10 cellular contexts compared by ENCODE assay signal in the genomic region with DNA sequence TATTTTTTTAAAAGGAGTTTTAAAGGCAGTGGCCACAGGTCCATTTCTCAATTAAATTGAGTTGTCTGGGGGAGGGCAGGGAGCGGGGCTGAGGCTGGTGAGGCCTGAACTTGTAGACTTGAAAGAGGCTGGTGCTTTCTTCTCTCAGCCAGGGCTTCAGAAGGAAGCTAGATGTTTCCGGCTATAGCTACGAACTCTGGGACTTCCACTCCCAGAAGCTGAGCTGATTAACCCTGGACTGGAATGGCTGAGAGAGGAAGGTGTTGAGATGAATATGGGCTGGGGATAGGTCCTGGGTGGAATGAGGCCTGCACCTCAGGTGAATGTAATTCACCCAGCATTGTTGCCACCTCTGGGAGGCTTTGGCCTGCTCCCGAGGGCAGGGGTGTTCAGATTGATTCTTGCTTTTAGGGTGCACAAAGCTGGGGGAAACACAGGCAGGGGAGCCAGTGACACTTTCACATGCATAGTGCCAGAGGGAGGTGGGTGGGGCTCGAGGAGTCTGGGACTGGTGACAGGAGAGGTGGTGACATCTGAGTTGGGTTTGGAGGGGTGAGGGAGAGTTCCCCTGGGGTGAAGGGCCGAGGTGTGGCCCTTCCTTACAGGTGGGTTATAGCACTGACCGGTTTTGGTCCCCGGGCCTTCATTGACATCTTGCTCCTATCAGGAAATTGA. TPM values are rescaled to one million over a fixed set of nuclear protein-coding genes. Genes with fewer than 3 reads are reported as not detected.
DNase-seq lines count a peak whose midpoint lies in the region; ATAC-seq and TF ChIP-seq lines count a peak whose summit lies in the region.
"Had no signal": no experiment of that assay in that cellular context is flagged by ENCODE, and none has a peak within 500 bp of the region (broad histone marks: within the 10 kb centered on the region; RNA-seq: fewer than 3 reads in every experiment).

No MANE protein-coding gene starts in this region.

- H3K4me3 Mint-ChIP-seq in activated CD4-positive, alpha-beta T cell treated with anti-CD3 and anti-CD28 coated beads, Interleukin-2, amount 10 ng/mL, durations not matched to agents 24 days and 14 days: peak overlapping the region; percentile 65
- peak overlapping the region; percentile 69 for H3K4me3 Mint-ChIP-seq in activated CD8-positive, alpha-beta T cell treated with anti-CD3 and anti-CD28 coated beads, Interleukin-2, amount 10 ng/mL, durations not matched to agents 7 days and 5 days
- H3K4me3 Mint-ChIP-seq in stimulated activated naive CD8-positive, alpha-beta T cell treated with anti-CD3 and anti-CD28 coated beads, Interleukin-15, amount 100 ng/mL, for 72 hours: peak overlapping the region; percentile 89 to 90

- H3K4me3 ChIP-seq in esophagus squamous epithelium: no peak overlapping the region
- H3K4me3 ChIP-seq: SK-N-MC had no signal

- H3K27ac ChIP-seq in esophagus squamous epithelium: peak overlapping the region; percentile 48 to 76 (median 65)
- H3K27ac ChIP-seq: SK-N-MC had no signal

- intact Hi-C loops in activated CD4-positive, alpha-beta T cell treated with anti-CD3 and anti-CD28 coated beads, Interleukin-2, amount 10 ng/mL, durations not matched to agents 24 days and 14 days (cut with micrococcal nuclease): loop anchor here (1.0 to 5.0 kb wide), 2 partner anchors 11 to 116 kb away; no protein-coding TSS in a partner anchor
- intact Hi-C loops in esophagus squamous epithelium (cut with DNase I): no loop called here

- POLR2A ChIA-PET in activated CD8-positive, alpha-beta T cell treated with anti-CD3 and anti-CD28 coated beads, Interleukin-2, amount 10 ng/mL, durations not matched to agents 7 days and 5 days (lab: Charles Lee): interaction anchor here (0.6 to 2.5 kb wide), 3 partner anchors 11 to 55 kb away, joined by 3 to 10 read pairs (median 3); no protein-coding TSS in a partner anchor

- peaks cover 32 to 89% (median 50%) of the 10 kb centered on the region in 3 donors for H3K4me1 ChIP-seq in esophagus squamous epithelium

- CTCF ChIA-PET in activated CD8-positive, alpha-beta T cell treated with anti-CD3 and anti-CD28 coated beads, Interleukin-2, amount 10 ng/mL, durations not matched to agents 7 days and 5 days (lab: Charles Lee): interaction anchor here (0.9 to 1.9 kb wide), 4 partner anchors 11 to 41 kb away, joined by 3 to 13 read pairs (median 3); no protein-coding TSS in a partner anchor

- H3K27me3 ChIP-seq in esophagus squamous epithelium: no peaks in the 10 kb centered on the region

- TF ChIP-seq CTCF in esophagus squamous epithelium (IDR thresholded peaks at IDR 0.05): no peak

- no peak for TF ChIP-seq POLR2A in esophagus squamous epithelium (IDR thresholded peaks at IDR 0.05)

- H3K36me3 ChIP-seq in esophagus squamous epithelium: peaks cover 6 to 63% (median 12%) of the 10 kb centered on the region in 3 donors

- no peaks in the 10 kb centered on the region for H3K27me3 Mint-ChIP-seq in activated CD4-positive, alpha-beta T cell treated with anti-CD3 and anti-CD28 coated beads, Interleukin-2, amount 10 ng/mL, durations not matched to agents 24 days and 14 days
- no peaks in the 10 kb centered on the region for H3K27me3 Mint-ChIP-seq in activated CD8-positive, alpha-beta T cell treated with anti-CD3 and anti-CD28 coated beads, Interleukin-2, amount 10 ng/mL, durations not matched to agents 7 days and 5 days (ENCODE audit: low read depth)
- no peaks in the 10 kb centered on the region for H3K27me3 Mint-ChIP-seq in stimulated activated naive CD8-positive, alpha-beta T cell treated with anti-CD3 and anti-CD28 coated beads, Interleukin-15, amount 100 ng/mL, for 72 hours

- H3K27ac Mint-ChIP-seq in activated CD4-positive, alpha-beta T cell treated with anti-CD3 and anti-CD28 coated beads, Interleukin-2, amount 10 ng/mL, durations not matched to agents 24 days and 14 days: peak overlapping the region; percentile 80
- peak overlapping the region; percentile 93 for H3K27ac Mint-ChIP-seq in activated CD8-positive, alpha-beta T cell treated with anti-CD3 and anti-CD28 coated beads, Interleukin-2, amount 10 ng/mL, durations not matched to agents 7 days and 5 days
- H3K27ac Mint-ChIP-seq in stimulated activated naive CD8-positive, alpha-beta T cell treated with anti-CD3 and anti-CD28 coated beads, Interleukin-15, amount 100 ng/mL, for 72 hours: peak overlapping the region; percentile 91

- H3K9me3 Mint-ChIP-seq in activated CD4-positive, alpha-beta T cell treated with anti-CD3 and anti-CD28 coated beads, Interleukin-2, amount 10 ng/mL, durations not matched to agents 24 days and 14 days: no peaks in the 10 kb centered on the region
- H3K9me3 Mint-ChIP-seq in activated CD8-positive, alpha-beta T cell treated with anti-CD3 and anti-CD28 coated beads, Interleukin-2, amount 10 ng/mL, durations not matched to agents 7 days and 5 days (ENCODE audit: insufficient read depth): no peaks in the 10 kb centered on the region
- no peaks in the 10 kb centered on the region for H3K9me3 Mint-ChIP-seq in stimulated activated naive CD8-positive, alpha-beta T cell treated with anti-CD3 and anti-CD28 coated beads, Interleukin-15, amount 100 ng/mL, for 72 hours

- no peaks in the 10 kb centered on the region for H3K9me3 ChIP-seq in esophagus squamous epithelium

- 34 to 48% methylated on average over 8 of the region's 8 CpGs for WGBS in esophagus squamous epithelium, 2 donors

- ATAC-seq in activated CD8-positive, alpha-beta T cell treated with anti-CD3 and anti-CD28 coated beads, Interleukin-2, amount 10 ng/mL, durations not matched to agents 7 days and 5 days: no peak
- ATAC-seq in stimulated activated naive CD8-positive, alpha-beta T cell treated with anti-CD3 and anti-CD28 coated beads, Interleukin-15, amount 100 ng/mL, for 72 hours: no peak
- ATAC-seq in HG03135 (IDR thresholded peaks at IDR 0.05; ENCODE audit: unreplicated experiment) (no peak), HG02885 (IDR thresholded peaks at IDR 0.05; ENCODE audit: poor library complexity, unreplicated experiment) (no peak)

- DNase-seq in activated CD4-positive, alpha-beta T cell treated with anti-CD3 and anti-CD28 coated beads, Interleukin-2, amount 10 ng/mL, durations not matched to agents 24 days and 14 days: peak; percentile 68
- DNase-seq in activated CD4-positive, alpha-beta T cell treated with anti-CD3 and anti-CD28 coated beads, Interleukin-2, amount 50 U/mL, for 4 hours: no peak
- DNase-seq in activated CD8-positive, alpha-beta T cell treated with anti-CD3 and anti-CD28 coated beads, Interleukin-2, amount 10 ng/mL, durations not matched to agents 7 days and 5 days: peak; percentile 41
- DNase-seq in esophagus squamous epithelium (lab: John Stamatoyannopoulos, UW) (no peak), SKM-1 (lab: John Stamatoyannopoulos, UW; ENCODE audit: unreplicated experiment) (no peak)
- no peak for DNase-seq in stimulated activated naive CD8-positive, alpha-beta T cell treated with anti-CD3 and anti-CD28 coated beads, Interleukin-15, amount 100 ng/mL, for 72 hours
- DNase-seq: NCI-H1092 treated with DMSO at 0.1 percent for 48 hours had no signal

- H3K36me3 Mint-ChIP-seq in activated CD4-positive, alpha-beta T cell treated with anti-CD3 and anti-CD28 coated beads, Interleukin-2, amount 10 ng/mL, durations not matched to agents 24 days and 14 days (ENCODE audit: low read depth): peaks cover 11% of the 10 kb centered on the region
- H3K36me3 Mint-ChIP-seq in activated CD8-positive, alpha-beta T cell treated with anti-CD3 and anti-CD28 coated beads, Interleukin-2, amount 10 ng/mL, durations not matched to agents 7 days and 5 days (ENCODE audit: low read depth): peaks cover 57% of the 10 kb centered on the region

- H3K4me1 Mint-ChIP-seq in activated CD4-positive, alpha-beta T cell treated with anti-CD3 and anti-CD28 coated beads, Interleukin-2, amount 10 ng/mL, durations not matched to agents 24 days and 14 days: peaks cover 57% of the 10 kb centered on the region
- peaks cover 99% of the 10 kb centered on the region for H3K4me1 Mint-ChIP-seq in activated CD8-positive, alpha-beta T cell treated with anti-CD3 and anti-CD28 coated beads, Interleukin-2, amount 10 ng/mL, durations not matched to agents 7 days and 5 days (ENCODE audit: low read depth)
- peaks cover 96% of the 10 kb centered on the region for H3K4me1 Mint-ChIP-seq in stimulated activated naive CD8-positive, alpha-beta T cell treated with anti-CD3 and anti-CD28 coated beads, Interleukin-15, amount 100 ng/mL, for 72 hours

RNA-seq across cellular contexts. Expression of gene LDLRAP1, which starts 18.2 kb away (rescaled TPM):
- 6.1 TPM in 2 replicates for total RNA-seq in activated CD4-positive, alpha-beta T cell treated with anti-CD3 and anti-CD28 coated beads, Interleukin-2, amount 10 ng/mL, durations not matched to agents 24 days and 14 days
- 10 to 100 TPM; 30.7 to 31.3 TPM for total RNA-seq in activated CD8-positive, alpha-beta T cell treated with anti-CD3 and anti-CD28 coated beads, Interleukin-2, amount 10 ng/mL, durations not matched to agents 7 days and 5 days
- 10 to 100 TPM; 17.0 to 21.4 (median 19.5) TPM for total RNA-seq in esophagus squamous epithelium

RNA-seq across cellular contexts. Expression of gene MAN1C1, which starts 55.0 kb away (rescaled TPM):
- total RNA-seq in activated CD4-positive, alpha-beta T cell treated with anti-CD3 and anti-CD28 coated beads, Interleukin-2, amount 10 ng/mL, durations not matched to agents 24 days and 14 days: 2.2 and 2.9 TPM in 2 replicates
- total RNA-seq in activated CD8-positive, alpha-beta T cell treated with anti-CD3 and anti-CD28 coated beads, Interleukin-2, amount 10 ng/mL, durations not matched to agents 7 days and 5 days: 10 to 100 TPM; 16.8 to 17.9 TPM
- total RNA-seq in esophagus squamous epithelium: 1 to 10 TPM in 3 of 4 donors, under 1 TPM in 1; 0.91 to 7.4 (median 3.8) TPM

Comparison
In these comparisons a context has a peak if more than half of its experiments do, and no peak if none do; other contexts are left out.
1. DNase-seq: peak in activated CD4-positive, alpha-beta T cell treated with anti-CD3 and anti-CD28 coated beads, Interleukin-2, amount 10 ng/mL, durations not matched to agents 24 days and 14 days (single experiment) and activated CD8-positive, alpha-beta T cell treated with anti-CD3 and anti-CD28 coated beads, Interleukin-2, amount 10 ng/mL, durations not matched to agents 7 days and 5 days (single experiment); none in activated CD4-positive, alpha-beta T cell treated with anti-CD3 and anti-CD28 coated beads, Interleukin-2, amount 50 U/mL, for 4 hours (0 of 2), esophagus squamous epithelium (single experiment), stimulated activated naive CD8-positive, alpha-beta T cell treated with anti-CD3 and anti-CD28 coated beads, Interleukin-15, amount 100 ng/mL, for 72 hours (0 of 2) and SKM-1 (single experiment).
2. Peak in every context shown above with its lines, with median percentiles within 50 percentile points of each other: H3K27ac Mint-ChIP-seq and H3K4me3 Mint-ChIP-seq.